33 cellular contexts compared by ENCODE assay signal in genomic region chr6:116359835-116360234, GRCh38.
"Had no signal": no experiment of that assay in that cellular context is flagged by ENCODE, and none has a peak within 500 bp of the region (broad histone marks: within the 10 kb centered on the region; RNA-seq: fewer than 3 reads in every experiment).

No MANE protein-coding gene starts in this region.

- H3K4me2 ChIP-seq: KMS-11 had no signal

- H3K27me3 ChIP-seq: MG63 had no signal

- H3K9me3 ChIP-seq: MG63 had no signal

- H3K36me3 ChIP-seq: MG63 had no signal

- H3K27ac ChIP-seq: KMS-11 had no signal

- DNase-seq: Karpas-422, MG63, MM.1S, NCI-H1048, NCI-H1092, NCI-H1092 treated with DMSO at 0.1 percent for 48 hours, NCI-H1105, NCI-H1417, NCI-H1417 treated with DMSO at 0.1 percent for 48 hours, NCI-H1436, NCI-H1436 treated with DMSO at 0.1 percent for 48 hours, NCI-H146, NCI-H1694, NCI-H1694 treated with DMSO at 0.1 percent for 48 hours, NCI-H187, NCI-H187 treated with DMSO at 0.1 percent for 48 hours, NCI-H1930, NCI-H2029, NCI-H2029 treated with DMSO at 0.1 percent for 48 hours, NCI-H2081, NCI-H2081 treated with DMSO at 0.1 percent for 48 hours, NCI-H2107, NCI-H2171, NCI-H2171 treated with DMSO at 0.1 percent for 48 hours, NCI-H2227 treated with DMSO at 0.1 percent for 48 hours, NCI-H226, NCI-H345, NCI-H446, NCI-H446 treated with DMSO at 0.1 percent for 48 hours, NCI-H510A, NCI-H510A treated with DMSO at 0.1 percent for 48 hours, NCI-H524 had no signal

- H3K9ac ChIP-seq: KMS-11 had no signal

- H3K4me3 ChIP-seq: MG63 had no signal
